Comparison of ENCODE assay signal across 16 cellular contexts in genomic region chr13:47112205-47112896, GRCh38.
DNase-seq lines count a peak whose midpoint lies in the region; ATAC-seq and TF ChIP-seq lines count a peak whose summit lies in the region.
"Had no signal": no experiment of that assay in that cellular context is flagged by ENCODE, and none has a peak within 500 bp of the region (broad histone marks: within the 10 kb centered on the region; RNA-seq: fewer than 3 reads in every experiment).

No MANE protein-coding gene starts in this region.

- peaks cover 37% of the 10 kb centered on the region for H3K4me1 ChIP-seq in HUES48 (ENCODE audit: control insufficient read depth, insufficient read depth, low read length)
- peaks cover 16% of the 10 kb centered on the region for H3K4me1 ChIP-seq in ectodermal cell (ENCODE audit: control insufficient read depth, insufficient read depth, low read length)

- H3K36me3 ChIP-seq in HUES48 (ENCODE audit: control insufficient read depth, insufficient read depth, low read length) (no peaks in the 10 kb centered on the region), ectodermal cell (ENCODE audit: control insufficient read depth, insufficient read depth, low read length) (no peaks in the 10 kb centered on the region)

- H3K27ac ChIP-seq in HUES48 (ENCODE audit: low read depth, low read length) (peak overlapping the region; percentile 99), ectodermal cell (ENCODE audit: insufficient read depth, low read depth, low read length, poor library complexity, severe bottlenecking) (peak overlapping the region; percentile 55)

- 14 to 15% methylated on average over 4 of the region's 4 CpGs for WGBS in ectodermal cell, 2 experiments

- H3K9me3 ChIP-seq in HUES48 (ENCODE audit: control insufficient read depth, insufficient read depth, low read length) (no peaks in the 10 kb centered on the region), ectodermal cell (ENCODE audit: control insufficient read depth, low read length) (no peaks in the 10 kb centered on the region)

- H3K4me3 ChIP-seq in HUES48 (ENCODE audit: low read depth, low read length) (0 out of 2 replicates have a peak overlapping the region, but pooled peaks have one; percentile 13), ectodermal cell (ENCODE audit: insufficient read depth, low read depth, low read length) (no peak overlapping the region)

- H3K4me1 Mint-ChIP-seq in nephron progenitor cell: no peaks in the 10 kb centered on the region

- H3K4me3 Mint-ChIP-seq in nephron progenitor cell: no peak overlapping the region
- H3K4me3 Mint-ChIP-seq: activated CD4-positive, alpha-beta T cell treated with anti-CD3 and anti-CD28 coated beads, Interleukin-2, amount 10 ng/mL, durations not matched to agents 24 days and 14 days had no signal

- H3K9me3 Mint-ChIP-seq in nephron progenitor cell: peaks cover 3% of the 10 kb centered on the region
- H3K9me3 Mint-ChIP-seq: activated CD4-positive, alpha-beta T cell treated with anti-CD3 and anti-CD28 coated beads, Interleukin-2, amount 10 ng/mL, durations not matched to agents 24 days and 14 days had no signal

- no peak for TF ChIP-seq CTCF in nephron progenitor cell (IDR thresholded peaks at IDR 0.05)

- H3K27ac Mint-ChIP-seq in nephron progenitor cell: no peak overlapping the region
- H3K27ac Mint-ChIP-seq: activated CD4-positive, alpha-beta T cell treated with anti-CD3 and anti-CD28 coated beads, Interleukin-2, amount 10 ng/mL, durations not matched to agents 24 days and 14 days had no signal

- no peak for ATAC-seq in HG02763 (IDR thresholded peaks at IDR 0.05; ENCODE audit: unreplicated experiment)

- H3K36me3 Mint-ChIP-seq in nephron progenitor cell (ENCODE audit: low read depth): no peaks in the 10 kb centered on the region

- peaks cover 2% of the 10 kb centered on the region for H3K27me3 Mint-ChIP-seq in nephron progenitor cell (ENCODE audit: low read depth, poor library complexity)

- DNase-seq in AG08396 (ENCODE audit: low spot score): peak; percentile 19
- peak; percentile 51 for DNase-seq in kidney tubule cell (ENCODE audit: low spot score)
- no peak for DNase-seq in NCI-H2081 treated with DMSO at 0.1 percent for 48 hours (lab: John Stamatoyannopoulos, UW)
- DNase-seq in stimulated activated CD4-positive, alpha-beta T cell treated with anti-CD3 and anti-CD28 coated beads, Interleukin-12 subunit alpha, Interleukin-12 subunit beta, amount 100 ng/mL, for 4 hours: no peak
- no peak for DNase-seq in nephron progenitor cell
- DNase-seq: activated CD4-positive, alpha-beta T cell treated with anti-CD3 and anti-CD28 coated beads, Interleukin-2, amount 10 ng/mL, durations not matched to agents 24 days and 14 days; activated gamma-delta T cell treated with Interleukin-2 at 50 U/mL for 16 hours; amygdala; DMS79; effector CD4-positive, alpha-beta T cell; midbrain; NCI-H1694 treated with DMSO at 0.1 percent for 48 hours; NCI-H226 had no signal

- no peaks in the 10 kb centered on the region for H3K27me3 ChIP-seq in HUES48 (ENCODE audit: control insufficient read depth, insufficient read depth, low read length)
- no peaks in the 10 kb centered on the region for H3K27me3 ChIP-seq in ectodermal cell (ENCODE audit: control insufficient read depth, insufficient read depth, low read length, poor library complexity, severe bottlenecking)

- H3K9ac ChIP-seq in HUES48 (ENCODE audit: low read depth, low read length): peak overlapping the region; percentile 16; the same call in 1 of the 2 replicates

Comparison
In these comparisons a context has a peak if more than half of its experiments do, and no peak if none do; other contexts are left out.
1. DNase-seq: peak in AG08396 (single experiment) and kidney tubule cell (single experiment); none in NCI-H2081 treated with DMSO at 0.1 percent for 48 hours (single experiment), stimulated activated CD4-positive, alpha-beta T cell treated with anti-CD3 and anti-CD28 coated beads, Interleukin-12 subunit alpha, Interleukin-12 subunit beta, amount 100 ng/mL, for 4 hours (single experiment) and nephron progenitor cell (single experiment).